ENCODE assay signal across 9 cellular contexts in genomic region chr1:230270185-230270939, GRCh38.
DNase-seq lines count a peak whose midpoint lies in the region; ATAC-seq, FAIRE-seq and TF ChIP-seq lines count a peak whose summit lies in the region.
"Had no signal": no experiment of that assay in that cellular context is flagged by ENCODE, and none has a peak within 500 bp of the region (broad histone marks: within the 10 kb centered on the region; RNA-seq: fewer than 3 reads in every experiment).

No MANE protein-coding gene starts in this region.

- peak; percentile 94 for FAIRE-seq in GM12891 (lab: Jason Lieb, UNC)
- FAIRE-seq: endometrium had no signal

- peaks cover 0 to 64% (median 18%) of the 10 kb centered on the region in 4 donors for H3K4me1 ChIP-seq in tibial artery

- no peaks in the 10 kb centered on the region for H3K9me3 ChIP-seq in tibial artery

- no peaks in the 10 kb centered on the region for H3K27me3 ChIP-seq in tibial artery

- peak overlapping the region; percentile 61 to 71 for H3K27ac ChIP-seq in tibial artery

- DNase-seq in GM12891 (ENCODE audit: insufficient read length, low spot score) (no peak), NCI-H748 treated with DMSO at 0.1 percent for 48 hours (lab: John Stamatoyannopoulos, UW) (peak; percentile 80), dermis microvascular lymphatic vessel endothelial cell (ENCODE audit: low read depth in 2 of 2) (peak; percentile 50 to 72), tibial artery (peak in 1 of 2 donors; percentile 58), NCI-H1930 (lab: John Stamatoyannopoulos, UW) (no peak), HT-29 (ENCODE audit: low spot score) (no peak)

- no peak for TF ChIP-seq POLR2A in GM12891 (IDR thresholded peaks at IDR 0.05; ENCODE audit: low read depth, low read length)

- ATAC-seq in HG02571 (IDR thresholded peaks at IDR 0.05; ENCODE audit: unreplicated experiment) = peak; percentile 49
- ATAC-seq in HG02588 (IDR thresholded peaks at IDR 0.05; ENCODE audit: unreplicated experiment) = no peak

- no peak for TF ChIP-seq CTCF in tibial artery (IDR thresholded peaks at IDR 0.05)

- intact Hi-C loops in tibial artery (cut with DNase I; ENCODE audit: low total_unique reads) = no loop called here

- peaks cover 12 to 25% (median 14%) of the 10 kb centered on the region in 3 donors for H3K36me3 ChIP-seq in tibial artery

- no peak overlapping the region for H3K4me3 ChIP-seq in tibial artery

TF ChIP-seq in GM12891, 5 proteins besides CTCF, POLR2A, EP300 and RAD21:
- no peak for TF ChIP-seq POLR2AphosphoS5 (IDR thresholded peaks at IDR 0.05; ENCODE audit: low read depth, low read length)
- TF ChIP-seq PAX5 (IDR thresholded peaks at IDR 0.05; ENCODE audit: insufficient read depth, low read length, severe bottlenecking) = no peak
- TF ChIP-seq SPI1 (IDR thresholded peaks at IDR 0.05; ENCODE audit: low read depth, low read length) = no peak
- TF ChIP-seq POU2F2 (IDR thresholded peaks at IDR 0.05; ENCODE audit: low read depth, low read length) = no peak
- TF ChIP-seq TAF1 (IDR thresholded peaks at IDR 0.05; ENCODE audit: low read depth, low read length) = no peak

Comparison
In these comparisons a context has a peak if more than half of its experiments do, and no peak if none do; other contexts are left out.
1. DNase-seq: peak in NCI-H748 treated with DMSO at 0.1 percent for 48 hours (single experiment) and dermis microvascular lymphatic vessel endothelial cell (2 of 2); none in GM12891 (single experiment), NCI-H1930 (0 of 2) and HT-29 (single experiment).